ENCODE assay signal across 8 cellular contexts in the genomic region with DNA sequence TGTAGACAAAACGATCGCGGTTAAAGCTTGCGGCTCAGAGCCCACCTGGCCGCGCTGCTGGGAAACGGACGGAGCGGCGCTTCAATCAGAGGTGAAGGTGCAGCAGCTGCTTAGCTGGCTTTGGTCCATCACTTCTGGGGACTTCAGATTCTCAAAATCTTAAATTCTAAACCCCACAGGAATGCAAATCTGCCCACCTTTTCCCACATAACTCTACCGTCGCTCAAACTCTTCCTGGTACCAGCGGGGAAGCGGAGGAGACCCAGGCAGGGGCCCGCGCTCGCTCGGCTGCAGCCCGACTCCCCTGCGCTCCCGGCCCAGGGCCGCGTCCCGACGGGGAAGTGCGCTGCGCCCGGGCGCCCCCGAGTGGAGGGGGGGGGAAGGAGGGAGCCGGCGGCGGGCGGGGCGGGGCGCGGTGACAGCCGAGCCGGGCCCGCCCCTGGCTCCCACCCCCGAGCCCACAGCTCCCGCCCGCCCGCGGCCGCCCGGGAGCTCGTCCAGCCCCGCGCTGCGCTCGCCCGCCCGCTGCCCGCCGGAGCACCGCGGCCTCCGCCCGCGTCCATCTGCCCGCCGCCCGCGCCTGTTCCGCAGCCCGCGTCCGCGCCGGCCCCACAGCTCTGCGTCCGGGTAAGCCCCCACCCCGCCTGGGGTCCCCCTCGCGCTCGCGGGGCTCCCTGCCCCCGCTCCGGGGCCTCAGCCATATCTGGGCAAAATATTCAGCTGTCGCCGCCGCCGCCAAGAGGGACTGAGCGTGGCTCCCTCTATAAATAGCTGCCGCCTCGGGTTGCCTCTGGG. TPM values are rescaled to one million over a fixed set of nuclear protein-coding genes. Genes with fewer than 3 reads are reported as not detected.
DNase-seq lines count a peak whose midpoint lies in the region; ATAC-seq and TF ChIP-seq lines count a peak whose summit lies in the region.

A gene (plus strand): TSS at position 490 of the 795 bp plus-strand sequence. CDS start 22,523 bp downstream, outside the sequence.

- intact Hi-C loops in dorsolateral prefrontal cortex (cut with DNase I): loop anchor here (2.0 to 10.0 kb wide), 5 partner anchors 17 to 93 kb away; a partner anchor contains a TSS
- intact Hi-C loops in lower lobe of right lung (cut with DNase I): no loop called here

- H3K9me3 ChIP-seq in lower lobe of right lung: no peaks in the 10 kb centered on the region

- TF ChIP-seq CTCF in WI38 (IDR thresholded peaks at IDR 0.05; ENCODE audit: low read depth, low read length) (no peak), dorsolateral prefrontal cortex (IDR thresholded peaks at IDR 0.05 in 54 of 56, conservative IDR thresholded peaks at IDR 0.05 in 2 of 56; ENCODE audit: low read depth in 1 of 56, partially characterized antibody in 56 of 56) (peak in 21 of 56 donors; percentile 8 to 45 (median 23)), lower lobe of right lung (IDR thresholded peaks at IDR 0.05) (peak; percentile 17)

- ATAC-seq in HG02588 (IDR thresholded peaks at IDR 0.05; ENCODE audit: unreplicated experiment): peak; percentile 58
- ATAC-seq in lower lobe of right lung: peak; percentile 91 to 93

- H3K27me3 ChIP-seq in dorsolateral prefrontal cortex (no peaks in the 10 kb centered on the region), lower lobe of right lung (ENCODE audit: low read depth) (peaks cover 15% of the 10 kb centered on the region)

- H3K36me3 ChIP-seq in lower lobe of right lung: peaks cover 6% of the 10 kb centered on the region

- H3K4me1 ChIP-seq in lower lobe of right lung: peaks cover 19% of the 10 kb centered on the region

- H3K27ac ChIP-seq in dorsolateral prefrontal cortex (peak within 1 kb of the TSS in 57 of 59 donors; percentile 48 to 95 (median 82)), lower lobe of right lung (peak within 1 kb of the TSS; percentile 71)

- DNase-seq in NCI-H187 (lab: John Stamatoyannopoulos, UW) (peak; percentile 1 to 21), NCI-H187 treated with DMSO at 0.1 percent for 48 hours (lab: John Stamatoyannopoulos, UW) (no peak), NCI-H146 (lab: John Stamatoyannopoulos, UW) (peak; percentile 67), dorsolateral prefrontal cortex (peak in 9 of 10 donors; percentile 29 to 81 (median 63)), lower lobe of right lung (peak; percentile 78)
- peak; percentile 27 for DNase-seq in stimulated activated CD8-positive, alpha-beta memory T cell treated with anti-CD3 and anti-CD28 coated beads, Interleukin-12 subunit alpha, Interleukin-12 subunit beta, amount 100 ng/mL, for 4 hours (ENCODE audit: low read depth)

- H3K4me3 ChIP-seq in WI38 (ENCODE audit: low read depth, low read length) (peak within 1 kb of the TSS; percentile 70), dorsolateral prefrontal cortex (peak within 1 kb of the TSS; percentile 64 to 97 (median 85)), lower lobe of right lung (peak within 1 kb of the TSS; percentile 75)

RNA-seq across cellular contexts. Expression of the gene that starts here (rescaled TPM):
- total RNA-seq in dorsolateral prefrontal cortex (10 to 100 TPM; 17.3 to 70.1 (median 37.3) TPM), lower lobe of right lung (7.9 TPM)
